ENCODE assay signal across 8 cellular contexts in genomic region chr1:235946570-235946981, GRCh38.
DNase-seq lines count a peak whose midpoint lies in the region; ATAC-seq, FAIRE-seq and TF ChIP-seq lines count a peak whose summit lies in the region.

No MANE protein-coding gene starts in this region.

- no peaks in the 10 kb centered on the region for H3K9me3 ChIP-seq in lower lobe of right lung

- peak; percentile 32 for TF ChIP-seq CTCF in lower lobe of right lung (IDR thresholded peaks at IDR 0.05)

- no peak for DNase-seq in Right ventricle myocardium superior
- no peak for DNase-seq in cardiac septum (ENCODE audit: low spot score)
- no peak for DNase-seq in lower lobe of right lung
- no peak for DNase-seq in effector CD8-positive, alpha-beta T cell (lab: John Stamatoyannopoulos, UW)
- DNase-seq in NCI-H774 (lab: John Stamatoyannopoulos, UW) = no peak
- no peak for DNase-seq in amygdala (lab: John Stamatoyannopoulos, UW)

- H3K27ac ChIP-seq in lower lobe of right lung = peak overlapping the region; percentile 33

- ATAC-seq in Right ventricle myocardium superior (ENCODE audit: poor library complexity) (peak; percentile 57), HG03175 (IDR thresholded peaks at IDR 0.05; ENCODE audit: unreplicated experiment) (peak; percentile 42), lower lobe of right lung (peak; percentile 62 to 75)

- H3K27me3 ChIP-seq in lower lobe of right lung (ENCODE audit: low read depth) = no peaks in the 10 kb centered on the region

- intact Hi-C loops in Right ventricle myocardium superior (cut with DNase I) = no loop called here
- intact Hi-C loops in cardiac septum (cut with DNase I) = no loop called here
- intact Hi-C loops in lower lobe of right lung (cut with DNase I) = no loop called here

- H3K36me3 ChIP-seq in lower lobe of right lung = no peaks in the 10 kb centered on the region

- peaks cover 29% of the 10 kb centered on the region for H3K4me1 ChIP-seq in lower lobe of right lung

- H3K4me3 ChIP-seq in lower lobe of right lung = no peak overlapping the region

- peak; percentile 11 for FAIRE-seq in TTC549 (lab: Jason Lieb, UNC)
